ENCODE assay signal across 1 cellular context in the genomic region with DNA sequence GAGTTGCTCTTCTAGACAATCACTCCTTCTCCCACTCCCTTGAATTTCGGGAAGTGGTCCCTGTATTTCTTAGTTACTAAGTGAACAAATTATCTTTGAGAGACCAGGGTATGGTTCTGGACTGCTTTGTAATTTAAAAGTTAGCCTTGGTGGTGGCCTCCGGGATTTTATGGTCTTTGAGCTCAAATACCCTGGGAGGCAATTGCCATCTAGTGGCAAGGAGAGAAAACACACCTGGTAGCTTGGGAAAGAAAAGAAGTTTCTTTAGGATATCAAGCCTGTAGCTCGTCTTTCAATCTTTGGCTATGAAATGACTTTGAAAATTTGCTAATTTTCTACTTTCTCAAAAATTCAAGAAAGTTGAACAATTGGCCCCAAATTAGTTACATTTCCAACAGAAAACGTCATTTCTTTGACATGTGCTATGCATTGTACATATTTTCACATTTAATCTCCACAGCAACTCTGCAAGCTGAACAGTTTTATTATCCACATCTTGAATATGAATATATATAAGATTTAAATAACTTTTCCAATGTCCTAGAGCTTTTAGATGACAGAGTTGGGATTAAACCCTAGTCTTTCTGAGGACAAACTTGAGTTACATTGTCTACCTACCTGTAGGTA.
TF ChIP-seq lines count a peak whose summit lies in the region.

No MANE protein-coding gene starts in this region.

TF ChIP-seq in endothelial cell of umbilical vein, 7 proteins besides CTCF, POLR2A, EP300 and RAD21:
- TF ChIP-seq MYC (IDR thresholded peaks at IDR 0.05; ENCODE audit: low read depth, low read length) (no peak), GATA2 (IDR thresholded peaks at IDR 0.05; ENCODE audit: insufficient read depth, insufficient read length, low read depth, low read length) (no peak), JUN (IDR thresholded peaks at IDR 0.05; ENCODE audit: borderline replicate concordance, insufficient read depth, insufficient read length, low read depth) (no peak), POLR2AphosphoS5 (IDR thresholded peaks at IDR 0.05; ENCODE audit: insufficient read depth, low read depth, low read length) (no peak), FOS (IDR thresholded peaks at IDR 0.05; ENCODE audit: borderline replicate concordance, insufficient read depth, low read length) (no peak), EZH2 (IDR thresholded peaks at IDR 0.05; ENCODE audit: borderline replicate concordance, low read depth, low read length, severe bottlenecking) (no peak)
- TF ChIP-seq, protein P1, sequence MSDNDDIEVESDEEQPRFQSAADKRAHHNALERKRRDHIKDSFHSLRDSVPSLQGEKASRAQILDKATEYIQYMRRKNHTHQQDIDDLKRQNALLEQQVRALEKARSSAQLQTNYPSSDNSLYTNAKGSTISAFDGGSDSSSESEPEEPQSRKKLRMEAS (IDR thresholded peaks at IDR 0.05; ENCODE audit: insufficient read depth, insufficient read length) = no peak
